In genomic region chr10:119029613-119030420, GRCh38 we compare ENCODE assay signal across 9 cellular contexts. TPM values are rescaled to one million over a fixed set of nuclear protein-coding genes. Genes with fewer than 3 reads are reported as not detected.
DNase-seq lines count a peak whose midpoint lies in the region; ATAC-seq, FAIRE-seq and TF ChIP-seq lines count a peak whose summit lies in the region.
"Had no signal": no experiment of that assay in that cellular context is flagged by ENCODE, and none has a peak within 500 bp of the region (broad histone marks: within the 10 kb centered on the region; RNA-seq: fewer than 3 reads in every experiment).

A gene with protein sequence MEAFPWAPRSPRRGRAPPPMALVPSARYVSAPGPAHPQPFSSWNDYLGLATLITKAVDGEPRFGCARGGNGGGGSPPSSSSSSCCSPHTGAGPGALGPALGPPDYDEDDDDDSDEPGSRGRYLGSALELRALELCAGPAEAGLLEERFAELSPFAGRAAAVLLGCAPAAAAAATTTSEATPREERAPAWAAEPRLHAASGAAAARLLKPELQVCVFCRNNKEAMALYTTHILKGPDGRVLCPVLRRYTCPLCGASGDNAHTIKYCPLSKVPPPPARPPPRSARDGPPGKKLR (plus strand): TSS chr10:119029714. CDS start chr10:119029802, 88 bp downstream.

- no peak within 1 kb of the TSS for H3K27ac Mint-ChIP-seq in stimulated activated naive B cell treated with anti-CD40 and anti-IgM and Interleukin-4, amounts not matched to agents 10 μg/mL and 1 μg/mL and 100 μg/mL, for 72 hours

- H3K4me3 ChIP-seq in PC-3 (ENCODE audit: low read length) (peak within 1 kb of the TSS; percentile 65), brain microvascular endothelial cell (ENCODE audit: low read depth, low read length) (peak within 1 kb of the TSS; percentile 42), HepG2 (replicated peaks in 1 of 3; ENCODE audit: insufficient read depth in 1 of 3, low read depth in 2 of 3, low read length in 3 of 3) (peak within 1 kb of the TSS; percentile 49 to 77 (median 64))

- TF ChIP-seq POLR2A in HepG2 (IDR thresholded peaks at IDR 0.05; ENCODE audit: insufficient read depth in 1 of 2, low read depth in 2 of 2, low read length in 2 of 2) = peak; percentile 35 to 88; a peak in 3 of 4 replicates

- CTCF ChIA-PET in PC-3 (lab: Charles Lee) (no interaction called here), HepG2 (lab: Yijun Ruan, JAX; ENCODE audit: low intra/inter-chr PET ratio, low total read pairs) (no interaction called here)

- H3K4me3 Mint-ChIP-seq in stimulated activated naive B cell treated with anti-CD40 and anti-IgM and Interleukin-4, amounts not matched to agents 10 μg/mL and 1 μg/mL and 100 μg/mL, for 72 hours = peak within 1 kb of the TSS; percentile 56 to 73

- peaks cover 13 to 24% of the 10 kb centered on the region in 2 donors for H3K36me3 Mint-ChIP-seq in stimulated activated naive B cell treated with anti-CD40 and anti-IgM and Interleukin-4, amounts not matched to agents 10 μg/mL and 1 μg/mL and 100 μg/mL, for 72 hours

- no peak for TF ChIP-seq RAD21 in HepG2 (CRISPR knock-in tag; IDR thresholded peaks at IDR 0.05)

- WGBS in HepG2 (ENCODE audit: low lambda C conversion rate) = no CpG with 5 or more reads among the region's 136 CpGs

- peaks cover 30% of the 10 kb centered on the region for H3K4me1 ChIP-seq in PC-3 (ENCODE audit: insufficient read depth, low read length)
- H3K4me1 ChIP-seq in HepG2 (ENCODE audit: insufficient read depth, low read length) = peaks cover 59% of the 10 kb centered on the region

- H3K9me3 ChIP-seq in PC-3 (ENCODE audit: low read length) (no peaks in the 10 kb centered on the region), HepG2 (ENCODE audit: low read length) (no peaks in the 10 kb centered on the region)

- POLR2A ChIA-PET in PC-3 (lab: Charles Lee; ENCODE audit: unreplicated experiment) = no interaction called here
- POLR2A ChIA-PET in HepG2 (lab: Yijun Ruan, JAX) = interaction anchor here (0.8 to 1.4 kb wide), 4 partner anchors 19 to 84 kb away, joined by 3 to 6 read pairs (median 3); no protein-coding TSS in a partner anchor

- TF ChIP-seq CTCF in PC-3 (conservative IDR thresholded peaks at IDR 0.05; ENCODE audit: low read depth, low read length) (no peak), brain microvascular endothelial cell (IDR thresholded peaks at IDR 0.05; ENCODE audit: low read depth, low read length, missing control alignments) (no peak), HepG2 (CRISPR knock-in tag; IDR thresholded peaks at IDR 0.05) (no peak)

- no peak for FAIRE-seq in HepG2 (lab: Jason Lieb, UNC)
- FAIRE-seq: endometrium had no signal

- in situ Hi-C loops in brain microvascular endothelial cell (cut with HindIII; ENCODE audit: low pct_ligation_motif_present, low sequenced_read_pairs) = no loop called here
- in situ Hi-C loops in HepG2 (cut with HindIII; ENCODE audit: extremely low pct_ligation_motif_present, low pct_unique_long_range_greater_than_20kb) = loop anchor here (5.0 kb wide), 1 partner anchor 47 kb away; no protein-coding TSS in a partner anchor

- peaks cover 8 to 23% of the 10 kb centered on the region in 2 donors for H3K4me1 Mint-ChIP-seq in stimulated activated naive B cell treated with anti-CD40 and anti-IgM and Interleukin-4, amounts not matched to agents 10 μg/mL and 1 μg/mL and 100 μg/mL, for 72 hours

- peak; percentile 46 for DNase-seq in NCI-H1105 treated with DMSO at 0.1 percent for 48 hours (lab: John Stamatoyannopoulos, UW)
- DNase-seq in NCI-H1105 (lab: John Stamatoyannopoulos, UW) = no peak
- peak; percentile 17 for DNase-seq in PC-3
- DNase-seq in brain microvascular endothelial cell = peak; percentile 19
- DNase-seq in HepG2 (ENCODE audit: low spot score) = no peak
- DNase-seq in stimulated activated naive B cell treated with anti-CD40 and anti-IgM and Interleukin-4, amounts not matched to agents 10 μg/mL and 1 μg/mL and 100 μg/mL, for 72 hours = peak; percentile 18
- no peak for DNase-seq in activated gamma-delta T cell (lab: John Stamatoyannopoulos, UW)

- H3F3A ChIP-seq in PC-3 (ENCODE audit: low read length, unreplicated experiment) = peaks cover 6% of the 10 kb centered on the region

- H3K27me3 ChIP-seq in PC-3 (ENCODE audit: low read length) (no peaks in the 10 kb centered on the region), brain microvascular endothelial cell (replicated peaks) (no peaks in the 10 kb centered on the region), HepG2 (ENCODE audit: control insufficient read depth in 1 of 2, insufficient read depth in 2 of 2, low read length in 2 of 2) (peaks cover 3 to 24% of the 10 kb centered on the region in 2 experiments; a peak in 2 of 5 replicates)

- H3K4me2 ChIP-seq in PC-3 (ENCODE audit: low read length) (peak within 1 kb of the TSS; percentile 86), HepG2 (ENCODE audit: low read depth, low read length) (peak within 1 kb of the TSS; percentile 92)

- H2AFZ ChIP-seq in PC-3 (ENCODE audit: low read length) (peak within 1 kb of the TSS; percentile 15; the same call in 1 of the 2 replicates), HepG2 (ENCODE audit: low read length) (peak within 1 kb of the TSS; percentile 11)

- intact Hi-C loops in PC-3 (cut with micrococcal nuclease) = loop anchor here (5.0 to 10.0 kb wide), 4 partner anchors 47 to 463 kb away; no protein-coding TSS in a partner anchor
- intact Hi-C loops in HepG2 (cut with micrococcal nuclease; ENCODE audit: unreplicated experiment) = loop anchor here (5.0 to 10.0 kb wide), 3 partner anchors 47 to 463 kb away; partner anchors contain the start of gene CACUL1

- H3K27ac ChIP-seq in PC-3 (ENCODE audit: low read length) (no peak within 1 kb of the TSS), brain microvascular endothelial cell (no peak within 1 kb of the TSS), HepG2 (ENCODE audit: extremely low read length, insufficient read depth, low read length) (peak within 1 kb of the TSS; percentile 35)

- ATAC-seq in HG02798 (IDR thresholded peaks at IDR 0.05; ENCODE audit: poor library complexity, unreplicated experiment) = peak; percentile 17
- peak; percentile 25 for ATAC-seq in PC-3
- peak; percentile 9 for ATAC-seq in HepG2
- peak; percentile 4 to 25 for ATAC-seq in stimulated activated naive B cell treated with anti-CD40 and anti-IgM and Interleukin-4, amounts not matched to agents 10 μg/mL and 1 μg/mL and 100 μg/mL, for 72 hours (replicated peaks)

- H4K20me1 ChIP-seq in PC-3 (ENCODE audit: low read length) (peaks cover 21% of the 10 kb centered on the region; the same call in 1 of the 2 replicates), HepG2 (ENCODE audit: insufficient read depth, low read length) (peaks cover 22% of the 10 kb centered on the region; the same call in 1 of the 2 replicates)

- no TSS peak for BruUV-seq in PC-3 (replicated peaks; lab: Mats Ljungman, UMichigan)
- no TSS peak for BruUV-seq in HepG2 (replicated peaks; lab: Mats Ljungman, UMichigan)

- H3K36me3 ChIP-seq in PC-3 (ENCODE audit: low read depth, low read length) (peaks cover 6% of the 10 kb centered on the region), brain microvascular endothelial cell (replicated peaks) (peaks cover 24% of the 10 kb centered on the region), HepG2 (replicated peaks in 1 of 2; ENCODE audit: control insufficient read depth in 1 of 2, insufficient read depth in 2 of 2, low read length in 2 of 2) (peaks cover 5 to 11% of the 10 kb centered on the region in 2 experiments)

- H3K9me3 Mint-ChIP-seq in stimulated activated naive B cell treated with anti-CD40 and anti-IgM and Interleukin-4, amounts not matched to agents 10 μg/mL and 1 μg/mL and 100 μg/mL, for 72 hours = no peaks in the 10 kb centered on the region

- no peak within 1 kb of the TSS for H3K9ac ChIP-seq in PC-3 (ENCODE audit: low read length)
- H3K9ac ChIP-seq in HepG2 (ENCODE audit: insufficient read depth, low read depth, low read length) = peak within 1 kb of the TSS; percentile 58

- no peaks in the 10 kb centered on the region for H3K9me2 ChIP-seq in PC-3 (replicated peaks; ENCODE audit: low read length)

- 0 out of 2 replicates have a peak, but pooled peaks cover 14% of the 10 kb centered on the region for H3K79me2 ChIP-seq in PC-3 (ENCODE audit: low read length)
- H3K79me2 ChIP-seq in HepG2 (ENCODE audit: insufficient read depth, low read length) = no peaks in the 10 kb centered on the region

- TF ChIP-seq EP300 in HepG2 (IDR thresholded peaks at IDR 0.05; ENCODE audit: low read depth in 2 of 2, low read length in 2 of 2) = no peak
- no peak for TF ChIP-seq EP300 in HepG2 (CRISPR knock-in tag; IDR thresholded peaks at IDR 0.05; ENCODE audit: borderline replicate concordance)

- peaks cover 18 to 41% of the 10 kb centered on the region in 2 donors for H3K27me3 Mint-ChIP-seq in stimulated activated naive B cell treated with anti-CD40 and anti-IgM and Interleukin-4, amounts not matched to agents 10 μg/mL and 1 μg/mL and 100 μg/mL, for 72 hours

TF ChIP-seq in HepG2, 621 proteins besides CTCF, POLR2A, EP300 and RAD21 (continues in another document):
- 0 out of 2 replicates have a peak, but pooled peaks have one; percentile 48 for TF ChIP-seq ZNF776 (CRISPR knock-in tag; IDR thresholded peaks at IDR 0.05)

RNA-seq across cellular contexts. Expression of the gene that starts here (rescaled TPM):
- 5.4 and 6.0 TPM in 2 replicates for total RNA-seq in PC-3 (2014; rRNA removed)
- total RNA-seq in HepG2 (2016; rRNA removed; fragmentation: Illumina TruSeq; extraction: Trizol) = 1.5 and 1.7 TPM in 2 replicates
- total RNA-seq in HepG2 (2016; cell fraction: cytosol; rRNA removed; fragmentation: Illumina TruSeq; extraction: Trizol; ENCODE audit: low read depth) = 1.5 and 2.2 TPM in 2 replicates
- total RNA-seq in HepG2 (2016; cell fraction: insoluble cytoplasmic fraction; rRNA removed; fragmentation: Illumina TruSeq; extraction: Trizol) = 0.46 and 0.82 TPM in 2 replicates
- 3.1 and 3.9 TPM in 2 replicates for total RNA-seq in HepG2 (2016; cell fraction: membrane; rRNA removed; fragmentation: Illumina TruSeq; extraction: Trizol)
- 1.2 and 2.1 TPM in 2 replicates for total RNA-seq in HepG2 (2016; cell fraction: nucleus; rRNA removed; fragmentation: Illumina TruSeq; extraction: Trizol)
- 1.7 and 2.2 TPM in 2 replicates for polyA plus RNA-seq in HepG2 (2011; rRNA removed)
- 1.4 and 1.9 TPM in 2 replicates for polyA plus RNA-seq in HepG2 (2011; cell fraction: cytosol; rRNA removed)
- 0.77 and 0.90 TPM in 2 replicates for polyA plus RNA-seq in HepG2 (2011; cell fraction: nucleus; rRNA removed)
- 1.0 and 1.9 TPM in 2 replicates for polyA plus RNA-seq in HepG2 (2012)
- polyA plus RNA-seq in HepG2 (2016; cell fraction: cytosol; fragmentation: Illumina TruSeq; extraction: Trizol; ENCODE audit: low read depth) = 4.2 and 4.6 TPM in 2 replicates
- 0.90 and 1.9 TPM in 2 replicates for polyA plus RNA-seq in HepG2 (2016; cell fraction: insoluble cytoplasmic fraction; fragmentation: Illumina TruSeq; extraction: Trizol; ENCODE audit: low read depth)
- 5.3 and 5.7 TPM in 2 replicates for polyA plus RNA-seq in HepG2 (2016; cell fraction: membrane; fragmentation: Illumina TruSeq; extraction: Trizol; ENCODE audit: low read depth)
- 1.6 and 1.7 TPM in 2 replicates for polyA plus RNA-seq in HepG2 (2016; cell fraction: nucleus; fragmentation: Illumina TruSeq; extraction: Trizol; ENCODE audit: insufficient read depth, low read depth)
- 0.76 and 1.8 TPM in 2 replicates for polyA minus RNA-seq in HepG2 (2011; rRNA and poly(A)+ RNA removed; ENCODE audit: low replicate concordance)
- 0.89 and 1.1 TPM in 2 replicates for polyA minus RNA-seq in HepG2 (2011; cell fraction: cytosol; rRNA and poly(A)+ RNA removed)
- polyA minus RNA-seq in HepG2 (2011; cell fraction: nucleus; rRNA and poly(A)+ RNA removed) = 2.2 and 2.3 TPM in 2 replicates

Comparison
In these comparisons a context has a peak if more than half of its experiments do, and no peak if none do; other contexts are left out.
1. DNase-seq: peak in NCI-H1105 treated with DMSO at 0.1 percent for 48 hours (single experiment), PC-3 (single experiment), brain microvascular endothelial cell (single experiment) and stimulated activated naive B cell treated with anti-CD40 and anti-IgM and Interleukin-4, amounts not matched to agents 10 μg/mL and 1 μg/mL and 100 μg/mL, for 72 hours (single experiment); none in NCI-H1105 (single experiment), HepG2 (single experiment) and activated gamma-delta T cell (single experiment).
2. Peak in every context shown above with its lines, with median percentiles within 50 percentile points of each other: ATAC-seq and H3K4me3 ChIP-seq.